In genomic region chr1:54159733-54160316, GRCh38 we compare ENCODE assay signal across 26 cellular contexts. TPM values are rescaled to one million over a fixed set of nuclear protein-coding genes. Genes with fewer than 3 reads are reported as not detected.
"Had no signal": no experiment of that assay in that cellular context is flagged by ENCODE, and none has a peak within 500 bp of the region (broad histone marks: within the 10 kb centered on the region; RNA-seq: fewer than 3 reads in every experiment).

No MANE protein-coding gene starts in this region.

- H3K9me3 Mint-ChIP-seq: activated CD4-positive, alpha-beta T cell treated with anti-CD3 and anti-CD28 coated beads, Interleukin-2, amount 10 ng/mL, durations not matched to agents 7 days and 5 days; activated T-helper 1 cell treated with anti-CD3 and anti-CD28 coated beads, Interleukin-12 subunit alpha, Interleukin-12 subunit beta, Interleukin-2, Interleukin-4 antibody, amounts not matched to agents 30 ng/mL and 10 ng/mL and 1 ng/mL, durations not matched to agents 14 hours and 24 hours and 36 hours; nephron; type B pancreatic cell had no signal

- H3K27ac ChIP-seq: adrenal gland, breast epithelium, coronary artery, esophagus muscularis mucosa, left ventricle myocardium inferior, sigmoid colon, testis, WERI-Rb-1 had no signal

- H3K36me3 ChIP-seq: adrenal gland, breast epithelium, esophagus muscularis mucosa, left ventricle myocardium inferior, sigmoid colon, WERI-Rb-1 had no signal

- H3K4me1 ChIP-seq: adrenal gland, breast epithelium, esophagus muscularis mucosa, sigmoid colon, testis had no signal

- H3K27ac Mint-ChIP-seq: activated CD4-positive, alpha-beta T cell treated with anti-CD3 and anti-CD28 coated beads, Interleukin-2, amount 10 ng/mL, durations not matched to agents 7 days and 5 days; activated CD8-positive, alpha-beta T cell treated with anti-CD3 and anti-CD28 coated beads, Interleukin-2, amount 10 ng/mL, durations not matched to agents 7 days and 5 days; activated naive CD8-positive, alpha-beta T cell; activated T-helper 1 cell treated with anti-CD3 and anti-CD28 coated beads, Interleukin-12 subunit alpha, Interleukin-12 subunit beta, Interleukin-2, Interleukin-4 antibody, amounts not matched to agents 30 ng/mL and 10 ng/mL and 1 ng/mL, durations not matched to agents 14 hours and 24 hours and 36 hours; nephron; type B pancreatic cell had no signal

- H3K4me2 ChIP-seq: smooth muscle cell had no signal

- H3K4me3 ChIP-seq: adrenal gland, breast epithelium, coronary artery, esophagus muscularis mucosa, left ventricle myocardium inferior, sigmoid colon, smooth muscle cell, testis had no signal

- H3K4me1 Mint-ChIP-seq: activated CD4-positive, alpha-beta T cell treated with anti-CD3 and anti-CD28 coated beads, Interleukin-2, amount 10 ng/mL, durations not matched to agents 7 days and 5 days; nephron had no signal

- H3K27me3 ChIP-seq: adrenal gland, breast epithelium, esophagus muscularis mucosa, sigmoid colon, testis had no signal

- H3K27me3 Mint-ChIP-seq: activated CD4-positive, alpha-beta T cell treated with anti-CD3 and anti-CD28 coated beads, Interleukin-2, amount 10 ng/mL, durations not matched to agents 7 days and 5 days; activated naive CD8-positive, alpha-beta T cell; type B pancreatic cell had no signal

- DNase-seq: activated CD4-positive, alpha-beta T cell treated with anti-CD3 and anti-CD28 coated beads, Interleukin-2, amount 10 ng/mL, durations not matched to agents 7 days and 5 days; activated CD4-positive, CD25-positive, alpha-beta regulatory T cell treated with anti-CD3 and anti-CD28 coated beads, Interleukin-2, amount 50 U/mL, for 72 hours; activated CD8-positive, alpha-beta T cell treated with anti-CD3 and anti-CD28 coated beads, Interleukin-2, amount 10 ng/mL, durations not matched to agents 7 days and 5 days; activated gamma-delta T cell; adrenal gland; glutamatergic neuron; hippocampal formation; left ventricle myocardium inferior; midbrain; occipital lobe; sigmoid colon; stimulated activated CD4-positive, alpha-beta T cell treated with anti-CD3 and anti-CD28 coated beads, Interleukin-2, amount 100 ng/mL, for 48 hours; stimulated activated CD8-positive, alpha-beta memory T cell treated with anti-CD3 and anti-CD28 coated beads, Interleukin-4, amount 100 ng/mL, for 48 hours; stimulated activated naive CD4-positive, alpha-beta T cell; testis; WERI-Rb-1 had no signal

- ATAC-seq: activated CD8-positive, alpha-beta T cell treated with anti-CD3 and anti-CD28 coated beads, Interleukin-2, amount 10 ng/mL, durations not matched to agents 7 days and 5 days had no signal

- H3K36me3 Mint-ChIP-seq: activated naive CD8-positive, alpha-beta T cell; type B pancreatic cell had no signal

- H3K9me3 ChIP-seq: adrenal gland, breast epithelium, esophagus muscularis mucosa, left ventricle myocardium inferior, sigmoid colon, testis had no signal

- H3K4me3 Mint-ChIP-seq: activated CD4-positive, alpha-beta T cell treated with anti-CD3 and anti-CD28 coated beads, Interleukin-2, amount 10 ng/mL, durations not matched to agents 7 days and 5 days; activated CD8-positive, alpha-beta T cell treated with anti-CD3 and anti-CD28 coated beads, Interleukin-2, amount 10 ng/mL, durations not matched to agents 7 days and 5 days; activated naive CD8-positive, alpha-beta T cell; activated T-helper 1 cell treated with anti-CD3 and anti-CD28 coated beads, Interleukin-12 subunit alpha, Interleukin-12 subunit beta, Interleukin-2, Interleukin-4 antibody, amounts not matched to agents 30 ng/mL and 10 ng/mL and 1 ng/mL, durations not matched to agents 14 hours and 24 hours and 36 hours; nephron; type B pancreatic cell had no signal

RNA-seq across cellular contexts. Expression of gene CDCP2, which starts 7.0 kb away (rescaled TPM):
- total RNA-seq: activated CD4-positive, alpha-beta T cell treated with anti-CD3 and anti-CD28 coated beads, Interleukin-2, amount 10 ng/mL, durations not matched to agents 7 days and 5 days; activated T-helper 1 cell treated with anti-CD3 and anti-CD28 coated beads, Interleukin-12 subunit alpha, Interleukin-12 subunit beta, Interleukin-2, Interleukin-4 antibody, amounts not matched to agents 30 ng/mL and 10 ng/mL and 1 ng/mL, durations not matched to agents 14 hours and 24 hours and 36 hours; frontal cortex; left ventricle myocardium inferior; occipital lobe; renal cortical epithelial cell; sigmoid colon; smooth muscle cell had no signal
